8 cellular contexts compared by ENCODE assay signal in the genomic region with DNA sequence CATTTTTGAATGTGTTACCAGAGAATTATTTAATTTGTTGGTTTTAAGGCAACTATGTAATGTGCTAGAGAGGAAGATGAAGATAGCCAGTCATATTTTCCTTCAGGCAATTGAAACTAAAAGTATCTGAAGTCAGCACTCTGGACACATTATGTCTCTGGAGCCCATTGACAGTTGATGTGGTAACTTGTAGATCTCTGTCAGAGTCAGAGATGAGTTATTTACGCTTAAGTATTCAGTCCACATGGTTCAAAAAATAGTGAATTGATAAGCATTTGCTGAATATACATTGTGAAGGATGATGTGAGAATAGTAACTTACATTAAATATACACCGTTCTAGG. TPM values are rescaled to one million over a fixed set of nuclear protein-coding genes. Genes with fewer than 3 reads are reported as not detected.
A peak's percentile ranks its signal among the peaks of the same experiment; 100 is the strongest.
DNase-seq lines count a peak whose midpoint lies in the region; ATAC-seq, FAIRE-seq and TF ChIP-seq lines count a peak whose summit lies in the region.

No MANE protein-coding gene starts in this region.

- no peak for TF ChIP-seq POLR2A in GM12878 (IDR thresholded peaks at IDR 0.05; ENCODE audit: low read depth, low read length)

- H3K23ac ChIP-seq in mesenchymal stem cell (ENCODE audit: low read length in 2 of 2) = no peak overlapping the region

- no peaks in the 10 kb centered on the region for H3K27me3 Mint-ChIP-seq in IgD-negative memory B cell

- RAD21 ChIA-PET in GM12878 (lab: Charles Lee; ENCODE audit: unreplicated experiment) = interaction anchor here (0.9 kb wide), 1 partner anchor 29 kb away, joined by 4 read pairs; no protein-coding TSS in a partner anchor

- peak overlapping the region; percentile 21 to 96 (median 78) for H3K4me3 Mint-ChIP-seq in IgD-negative memory B cell

- peak overlapping the region; percentile 98 for H3K4me3 ChIP-seq in BE2C (ENCODE audit: low read depth, low read length)
- H3K4me3 ChIP-seq in GM12878 = peak overlapping the region; percentile 81
- H3K4me3 ChIP-seq in mesenchymal stem cell (ENCODE audit: insufficient read depth in 1 of 2, low read depth in 1 of 2, low read length in 2 of 2) = peak overlapping the region in 1 of 2 experiments; percentile 92

- H3K4me1 ChIP-seq in BE2C (peaks cover 4% of the 10 kb centered on the region; the same call in 1 of the 2 replicates), GM12878 (ENCODE audit: control insufficient read depth, insufficient read depth, low read length) (no peaks in the 10 kb centered on the region), mesenchymal stem cell (ENCODE audit: control insufficient read depth, insufficient read depth, low read depth, low read length) (peaks cover 9% of the 10 kb centered on the region)

- POLR2A ChIA-PET in GM12878 (lab: Charles Lee) = no interaction called here

- no peak overlapping the region for H2AK5ac ChIP-seq in mesenchymal stem cell (ENCODE audit: low read length, severe bottlenecking)

- no peak for TF ChIP-seq EP300 in GM12878 (IDR thresholded peaks at IDR 0.05; ENCODE audit: borderline replicate concordance in 1 of 2, control insufficient read depth in 1 of 2, low read depth in 2 of 2, low read length in 2 of 2)

- no peak for TF ChIP-seq RAD21 in GM12878 (IDR thresholded peaks at IDR 0.05; ENCODE audit: insufficient read depth, low read depth, low read length)

- no peaks in the 10 kb centered on the region for H3K36me3 Mint-ChIP-seq in IgD-negative memory B cell

- SMC1A ChIA-PET in GM12878 (lab: Charles Lee; ENCODE audit: uncharacterized antibody, unreplicated experiment) = interaction anchor here (1.1 kb wide), 1 partner anchor 24 kb away, joined by 4 read pairs; no protein-coding TSS in a partner anchor

- H3K9me3 Mint-ChIP-seq in IgD-negative memory B cell = no peaks in the 10 kb centered on the region

- no peak overlapping the region for H3K4ac ChIP-seq in mesenchymal stem cell (ENCODE audit: low read depth in 1 of 2, low read length in 2 of 2)

- H2BK15ac ChIP-seq in mesenchymal stem cell (ENCODE audit: low read depth, poor library complexity, severe bottlenecking) = no peak overlapping the region

- H3K9me3 ChIP-seq in BE2C (no peaks in the 10 kb centered on the region), GM12878 (replicated peaks; ENCODE audit: control insufficient read depth, insufficient read depth, low read length) (no peaks in the 10 kb centered on the region), mesenchymal stem cell (ENCODE audit: control insufficient read depth, low read length) (no peaks in the 10 kb centered on the region)

- peaks cover 27% of the 10 kb centered on the region for H3K36me3 ChIP-seq in BE2C
- H3K36me3 ChIP-seq in GM12878 (ENCODE audit: control insufficient read depth in 2 of 2, insufficient read depth in 2 of 2, low read length in 1 of 2) = peaks cover 0 to 5% of the 10 kb centered on the region in 2 experiments; a peak in 1 of 4 replicates
- H3K36me3 ChIP-seq in mesenchymal stem cell (ENCODE audit: control insufficient read depth in 1 of 2, insufficient read depth in 2 of 2, low read depth in 1 of 2, low read length in 2 of 2) = peaks cover 7 to 49% of the 10 kb centered on the region in 2 experiments

- H2BK5ac ChIP-seq in mesenchymal stem cell (ENCODE audit: low read depth, low read length, poor library complexity, severe bottlenecking) = no peak overlapping the region

- H3K4me1 Mint-ChIP-seq in IgD-negative memory B cell = peaks cover 16 to 27% (median 24%) of the 10 kb centered on the region in 3 donors

- H3K4me2 ChIP-seq in GM12878 (ENCODE audit: control insufficient read depth, insufficient read depth) (peak overlapping the region; percentile 100), mesenchymal stem cell (ENCODE audit: low read length, poor library complexity, severe bottlenecking) (peak overlapping the region; percentile 42)

- no peak overlapping the region for H3K27ac ChIP-seq in GM12878 (ENCODE audit: control insufficient read depth, insufficient read depth)
- H3K27ac ChIP-seq in mesenchymal stem cell (ENCODE audit: low read length, poor library complexity, severe bottlenecking) = no peak overlapping the region

- H3K14ac ChIP-seq in mesenchymal stem cell (ENCODE audit: low read length in 2 of 2) = no peak overlapping the region

- no peak for FAIRE-seq in GM12878 (lab: Jason Lieb, UNC)

- no peak overlapping the region for H3K9ac ChIP-seq in GM12878 (ENCODE audit: control insufficient read depth, insufficient read depth, low read length)
- peak overlapping the region; percentile 94 for H3K9ac ChIP-seq in mesenchymal stem cell (ENCODE audit: low read length)

- H2BK120ac ChIP-seq in mesenchymal stem cell (ENCODE audit: low read depth, low read length) = no peak overlapping the region

- peaks cover 59% of the 10 kb centered on the region for H3K79me2 ChIP-seq in GM12878 (ENCODE audit: control insufficient read depth, insufficient read depth, low read length)

- 57% methylated on average over 2 of the region's 2 CpGs for WGBS in GM12878 (ENCODE audit: insufficient coverage, insufficient replicate concordance, low lambda C conversion rate, missing lambda C conversion rate)
- 100% methylated on average over 1 of the region's 2 CpGs for WGBS in mesenchymal stem cell

- peaks cover 2% of the 10 kb centered on the region for H3K79me1 ChIP-seq in mesenchymal stem cell (replicated peaks; ENCODE audit: low read length, poor library complexity, severe bottlenecking)

- H4K8ac ChIP-seq in mesenchymal stem cell (ENCODE audit: low read length) = no peak overlapping the region

- TF ChIP-seq CTCF in BE2C (IDR thresholded peaks at IDR 0.05; ENCODE audit: low read depth, low read length) = no peak
- TF ChIP-seq CTCF in GM12878 (IDR thresholded peaks at IDR 0.05 in 2 of 3, conservative IDR thresholded peaks at IDR 0.05 in 1 of 3; ENCODE audit: control insufficient read depth in 2 of 3, extremely low read depth in 1 of 3, insufficient read depth in 1 of 3, low read depth in 3 of 3, low read length in 3 of 3) = no peak

- intact Hi-C loops in GM12878 (cut with micrococcal nuclease; ENCODE audit: unreplicated experiment) = loop anchor here (2.0 to 10.0 kb wide), 2 partner anchors 98 to 196 kb away; a partner anchor contains a TSS

- in situ Hi-C loops in GM12878 (cut with MboI) = no loop called here

- H2AFZ ChIP-seq in GM12878 (ENCODE audit: control insufficient read depth, low read depth, low read length) (no peak overlapping the region), mesenchymal stem cell (ENCODE audit: low read depth, low read length) (no peak overlapping the region)

- no peak overlapping the region for H4K91ac ChIP-seq in mesenchymal stem cell (ENCODE audit: low read length)

- H3K27ac Mint-ChIP-seq in IgD-negative memory B cell = peak overlapping the region in 2 of 3 donors; percentile 96 to 97

- CTCF ChIA-PET in GM12878 (lab: Yijun Ruan, JAX) = interaction anchor here (0.6 to 1.2 kb wide), 4 partner anchors 24 to 306 kb away, joined by 3 to 9 read pairs (median 6); no protein-coding TSS in a partner anchor

- H3K27me3 ChIP-seq in BE2C (no peaks in the 10 kb centered on the region), GM12878 (replicated peaks in 1 of 2; ENCODE audit: control insufficient read depth in 2 of 2, insufficient read depth in 2 of 2, low read length in 1 of 2) (no peaks in the 10 kb centered on the region), mesenchymal stem cell (ENCODE audit: control insufficient read depth in 1 of 2, insufficient read depth in 1 of 2, low read length in 2 of 2) (no peaks in the 10 kb centered on the region)

- BruUV-seq in GM12878 (replicated peaks; lab: Mats Ljungman, UMichigan) = TSS peak; percentile 59

- H3K18ac ChIP-seq in mesenchymal stem cell (ENCODE audit: low read depth in 1 of 2, low read length in 2 of 2) = no peak overlapping the region

- H4K20me1 ChIP-seq in GM12878 (ENCODE audit: control insufficient read depth, insufficient read depth) = no peaks in the 10 kb centered on the region

- H2BK12ac ChIP-seq in mesenchymal stem cell (ENCODE audit: low read length in 2 of 2) = no peak overlapping the region

- no peak for DNase-seq in BE2C
- no peak for DNase-seq in GM12878 (ENCODE audit: low read depth, low spot score)
- DNase-seq in mesenchymal stem cell = peak; percentile 40
- no peak for DNase-seq in stimulated activated naive CD4-positive, alpha-beta T cell (lab: John Stamatoyannopoulos, UW)
- DNase-seq in Ammon's horn (ENCODE audit: low spot score) = no peak
- no peak for DNase-seq in NCI-H1436 (lab: John Stamatoyannopoulos, UW)

- ATAC-seq in GM12878 (no peak), GM21529 (IDR thresholded peaks at IDR 0.05; ENCODE audit: unreplicated experiment) (no peak)

RNA-seq across cellular contexts. Expression of a gene that starts 2.1 kb away (rescaled TPM):
- polyA plus RNA-seq in BE2C (2012; ENCODE audit: insufficient read depth, insufficient read length, low read depth) = 31.6 TPM
- polyA plus RNA-seq in IgD-negative memory B cell (11.1 TPM), GM12878 (2011; rRNA removed) (60.4 and 120 TPM in 2 replicates), GM12878 (2014; fragmentation: Illumina TruSeq; extraction: Trizol) (46.7 and 48.8 TPM in 2 replicates), GM12878 (2014; fragmentation: Nextera tagmentation; extraction: Ambion mirVana) (1 to 10 TPM; 9.5 TPM), GM12878 (2014; rRNA removed) (28.3 and 38.8 TPM in 2 replicates), GM12878 (2016; fragmentation: Nextera tagmentation; extraction: Ambion mirVana) (10 to 100 TPM; 13.0 to 15.3 TPM)
- total RNA-seq in GM12878 (2013; cell fraction: nucleolus; rRNA removed) = 417 and 423 TPM in 2 replicates
- total RNA-seq in GM12878 (2014; rRNA removed) (30.4 and 40.4 TPM in 2 replicates), GM12878 (2014; rRNA removed; fragmentation: Illumina TruSeq; extraction: Trizol) (57.6 and 60.3 TPM in 2 replicates), GM12878 (2021) (37.3 and 43.1 TPM in 2 replicates)
- 17.6 TPM for polyA plus RNA-seq in GM12878 (2011; ENCODE audit: low read depth)
- 14.7 and 23.3 TPM in 2 replicates for polyA plus RNA-seq in GM12878 (2011; cell fraction: cytosol; rRNA removed)
- 46.7 and 56.8 TPM in 2 replicates for polyA plus RNA-seq in GM12878 (2011; cell fraction: nucleus; rRNA removed)
- 30.5 and 40.5 TPM in 2 replicates for polyA plus RNA-seq in GM12878 (2012)
- polyA minus RNA-seq in GM12878 (2011; rRNA and poly(A)+ RNA removed) = 55.6 and 76.2 TPM in 2 replicates
- polyA minus RNA-seq in GM12878 (2011; cell fraction: cytosol; rRNA and poly(A)+ RNA removed) = 27.4 and 35.9 TPM in 2 replicates
- polyA minus RNA-seq in GM12878 (2011; cell fraction: nucleus; rRNA and poly(A)+ RNA removed) = 53.9 and 73.6 TPM in 2 replicates
- polyA plus RNA-seq in mesenchymal stem cell (2013, experiment 1 of 2) = 39.7 TPM
- 37.9 TPM for polyA plus RNA-seq in mesenchymal stem cell (2013, experiment 2 of 2)
